13 cellular contexts compared by ENCODE assay signal in genomic region chr13:32880636-32881035, GRCh38.
"Had no signal": no experiment of that assay in that cellular context is flagged by ENCODE, and none has a peak within 500 bp of the region (broad histone marks: within the 10 kb centered on the region; RNA-seq: fewer than 3 reads in every experiment).

No MANE protein-coding gene starts in this region.

- H3K36me3 ChIP-seq: gastrocnemius medialis, heart left ventricle, neutrophil, right atrium auricular region, stomach, thoracic aorta had no signal

- ATAC-seq: gastrocnemius medialis; left colon; naive thymus-derived CD8-positive, alpha-beta T cell had no signal

- H3K4me3 ChIP-seq: gastrocnemius medialis, heart left ventricle, lung, right atrium auricular region, stomach, thoracic aorta had no signal

- H3K27ac ChIP-seq: gastrocnemius medialis, neutrophil, right atrium auricular region, stomach, thoracic aorta had no signal

- H3K4me1 ChIP-seq: gastrocnemius medialis had no signal

- H3K27me3 ChIP-seq: gastrocnemius medialis, heart left ventricle, neutrophil, right atrium auricular region, stomach had no signal

- DNase-seq: activated CD4-positive, alpha-beta T cell treated with anti-CD3 and anti-CD28 coated beads, Interleukin-2, amount 50 U/mL, for 1 hour; activated naive CD4-positive, alpha-beta T cell treated with Interleukin-2 at 50 U/mL for 16 hours; activated T-cell treated with anti-CD3 and anti-CD28 coated beads for 4 hours; gastrocnemius medialis; heart left ventricle; left colon; naive thymus-derived CD8-positive, alpha-beta T cell; small intestine; stomach had no signal

- H3K9me3 ChIP-seq: gastrocnemius medialis, heart left ventricle, neutrophil, right atrium auricular region, stomach, thoracic aorta had no signal
